ENCODE assay signal across 1 cellular context in genomic region chr5:149345147-149345891, GRCh38.
A peak's percentile ranks its signal among the peaks of the same experiment; 100 is the strongest.
TF ChIP-seq lines count a peak whose summit lies in the region.

A gene with protein sequence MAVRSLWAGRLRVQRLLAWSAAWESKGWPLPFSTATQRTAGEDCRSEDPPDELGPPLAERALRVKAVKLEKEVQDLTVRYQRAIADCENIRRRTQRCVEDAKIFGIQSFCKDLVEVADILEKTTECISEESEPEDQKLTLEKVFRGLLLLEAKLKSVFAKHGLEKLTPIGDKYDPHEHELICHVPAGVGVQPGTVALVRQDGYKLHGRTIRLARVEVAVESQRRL (plus strand): TSS chr5:149345499. CDS start chr5:149345540, 41 bp downstream.

TF ChIP-seq in GM12878, 131 proteins besides CTCF, POLR2A, EP300 and RAD21 (continued from another document):
- TF ChIP-seq TCF12 (IDR thresholded peaks at IDR 0.05; ENCODE audit: low read depth, low read length): peak; percentile 32; the same call in 1 of the 2 replicates
- TF ChIP-seq KAT2A (conservative IDR thresholded peaks at IDR 0.05; ENCODE audit: control insufficient read depth, low read depth, low read length): no peak
- TF ChIP-seq HDAC6 (IDR thresholded peaks at IDR 0.05; ENCODE audit: unreplicated experiment): no peak
- TF ChIP-seq RUNX3 (IDR thresholded peaks at IDR 0.05; ENCODE audit: low read length): peak; percentile 55
- TF ChIP-seq MEF2A (IDR thresholded peaks at IDR 0.05; ENCODE audit: insufficient read depth, low read depth, low read length): peak; percentile 70; the same call in 1 of the 2 replicates
- peak in 1 of 2 experiments; percentile 62; a peak in 2 of 3 replicates for TF ChIP-seq EGR1 (IDR thresholded peaks at IDR 0.05; ENCODE audit: borderline replicate concordance in 1 of 2, low read depth in 2 of 2, low read length in 2 of 2)
- TF ChIP-seq RB1 (IDR thresholded peaks at IDR 0.05; ENCODE audit: borderline replicate concordance): peak; percentile 56; the same call in 1 of the 2 replicates
- no peak for TF ChIP-seq MYC (IDR thresholded peaks at IDR 0.05; ENCODE audit: insufficient read depth, insufficient read length, insufficient replicate concordance, low read length, severe bottlenecking)
- peak; percentile 86 for TF ChIP-seq FOXK2 (IDR thresholded peaks at IDR 0.05)
- peak; percentile 77 for TF ChIP-seq NR2C1 (IDR thresholded peaks at IDR 0.05)
- TF ChIP-seq BMI1 (IDR thresholded peaks at IDR 0.05; ENCODE audit: borderline replicate concordance): peak; percentile 58; the same call in 1 of the 2 replicates
- peak; percentile 51 for TF ChIP-seq SP1 (IDR thresholded peaks at IDR 0.05; ENCODE audit: low read depth, low read length)
- TF ChIP-seq STAT1 (conservative IDR thresholded peaks at IDR 0.05): 0 out of 2 replicates have a peak, but pooled peaks have one; percentile 51
- peak; percentile 39; the same call in 1 of the 2 replicates for TF ChIP-seq SPI1 (IDR thresholded peaks at IDR 0.05; ENCODE audit: borderline replicate concordance, insufficient read depth, low read depth, low read length)
- peak; percentile 78; the same call in 1 of the 2 replicates for TF ChIP-seq GATAD2B (conservative IDR thresholded peaks at IDR 0.05; ENCODE audit: low read depth)
- TF ChIP-seq PML (IDR thresholded peaks at IDR 0.05; ENCODE audit: low read length): peak; percentile 92
- no peak for TF ChIP-seq CEBPB (IDR thresholded peaks at IDR 0.05; ENCODE audit: borderline replicate concordance in 1 of 2, low read depth in 2 of 2, low read length in 2 of 2)
- TF ChIP-seq JUND (IDR thresholded peaks at IDR 0.05; ENCODE audit: low read depth, low read length): no peak
- no peak for TF ChIP-seq CBX3 (IDR thresholded peaks at IDR 0.05; ENCODE audit: borderline replicate concordance, low read depth)
- no peak for TF ChIP-seq BCL11A (IDR thresholded peaks at IDR 0.05; ENCODE audit: low read depth, low read length)
- peak; percentile 94 for TF ChIP-seq SMARCA5 (IDR thresholded peaks at IDR 0.05)
- TF ChIP-seq MTA3 (IDR thresholded peaks at IDR 0.05; ENCODE audit: borderline replicate concordance, low read length): peak; percentile 26; the same call in 1 of the 2 replicates
- TF ChIP-seq YY1 (IDR thresholded peaks at IDR 0.05; ENCODE audit: low read depth, low read length): peak; percentile 95
- peak; percentile 51 for TF ChIP-seq SKIL (IDR thresholded peaks at IDR 0.05; ENCODE audit: low read depth, poor library complexity, severe bottlenecking)
- TF ChIP-seq ZNF217 (IDR thresholded peaks at IDR 0.05): peak; percentile 71; the same call in 1 of the 2 replicates
- TF ChIP-seq, protein P1, sequence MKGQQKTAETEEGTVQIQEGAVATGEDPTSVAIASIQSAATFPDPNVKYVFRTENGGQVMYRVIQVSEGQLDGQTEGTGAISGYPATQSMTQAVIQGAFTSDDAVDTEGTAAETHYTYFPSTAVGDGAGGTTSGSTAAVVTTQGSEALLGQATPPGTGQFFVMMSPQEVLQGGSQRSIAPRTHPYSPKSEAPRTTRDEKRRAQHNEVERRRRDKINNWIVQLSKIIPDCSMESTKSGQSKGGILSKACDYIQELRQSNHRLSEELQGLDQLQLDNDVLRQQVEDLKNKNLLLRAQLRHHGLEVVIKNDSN (IDR thresholded peaks at IDR 0.05; ENCODE audit: borderline replicate concordance, extremely low read length, insufficient read depth, low read depth, low read length): no peak
- no peak; the same call in 1 of the 2 replicates for TF ChIP-seq PAX5 (IDR thresholded peaks at IDR 0.05; ENCODE audit: borderline replicate concordance, low read depth, low read length)
- TF ChIP-seq FOXM1 (IDR thresholded peaks at IDR 0.05; ENCODE audit: low read depth, low read length): no peak; the same call in 1 of the 2 replicates
- TF ChIP-seq NR2F1 (conservative IDR thresholded peaks at IDR 0.05): peak; percentile 22; the same call in 1 of the 2 replicates
- peak; percentile 58 for TF ChIP-seq EED (IDR thresholded peaks at IDR 0.05; ENCODE audit: low read depth)
- TF ChIP-seq BHLHE40 (IDR thresholded peaks at IDR 0.05; ENCODE audit: borderline replicate concordance in 1 of 2, low read depth in 2 of 2, low read length in 1 of 2): no peak; a peak in 1 of 4 replicates
- 0 out of 2 replicates have a peak, but pooled peaks have one; percentile 47 for TF ChIP-seq CHD1 (IDR thresholded peaks at IDR 0.05; ENCODE audit: low read depth, low read length)
- TF ChIP-seq CBFB (IDR thresholded peaks at IDR 0.05; ENCODE audit: low read depth): peak; percentile 91
- TF ChIP-seq, protein P2, sequence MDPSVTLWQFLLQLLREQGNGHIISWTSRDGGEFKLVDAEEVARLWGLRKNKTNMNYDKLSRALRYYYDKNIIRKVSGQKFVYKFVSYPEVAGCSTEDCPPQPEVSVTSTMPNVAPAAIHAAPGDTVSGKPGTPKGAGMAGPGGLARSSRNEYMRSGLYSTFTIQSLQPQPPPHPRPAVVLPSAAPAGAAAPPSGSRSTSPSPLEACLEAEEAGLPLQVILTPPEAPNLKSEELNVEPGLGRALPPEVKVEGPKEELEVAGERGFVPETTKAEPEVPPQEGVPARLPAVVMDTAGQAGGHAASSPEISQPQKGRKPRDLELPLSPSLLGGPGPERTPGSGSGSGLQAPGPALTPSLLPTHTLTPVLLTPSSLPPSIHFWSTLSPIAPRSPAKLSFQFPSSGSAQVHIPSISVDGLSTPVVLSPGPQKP (IDR thresholded peaks at IDR 0.05; ENCODE audit: low read depth, low read length): peak; percentile 99
- TF ChIP-seq, protein P3, sequence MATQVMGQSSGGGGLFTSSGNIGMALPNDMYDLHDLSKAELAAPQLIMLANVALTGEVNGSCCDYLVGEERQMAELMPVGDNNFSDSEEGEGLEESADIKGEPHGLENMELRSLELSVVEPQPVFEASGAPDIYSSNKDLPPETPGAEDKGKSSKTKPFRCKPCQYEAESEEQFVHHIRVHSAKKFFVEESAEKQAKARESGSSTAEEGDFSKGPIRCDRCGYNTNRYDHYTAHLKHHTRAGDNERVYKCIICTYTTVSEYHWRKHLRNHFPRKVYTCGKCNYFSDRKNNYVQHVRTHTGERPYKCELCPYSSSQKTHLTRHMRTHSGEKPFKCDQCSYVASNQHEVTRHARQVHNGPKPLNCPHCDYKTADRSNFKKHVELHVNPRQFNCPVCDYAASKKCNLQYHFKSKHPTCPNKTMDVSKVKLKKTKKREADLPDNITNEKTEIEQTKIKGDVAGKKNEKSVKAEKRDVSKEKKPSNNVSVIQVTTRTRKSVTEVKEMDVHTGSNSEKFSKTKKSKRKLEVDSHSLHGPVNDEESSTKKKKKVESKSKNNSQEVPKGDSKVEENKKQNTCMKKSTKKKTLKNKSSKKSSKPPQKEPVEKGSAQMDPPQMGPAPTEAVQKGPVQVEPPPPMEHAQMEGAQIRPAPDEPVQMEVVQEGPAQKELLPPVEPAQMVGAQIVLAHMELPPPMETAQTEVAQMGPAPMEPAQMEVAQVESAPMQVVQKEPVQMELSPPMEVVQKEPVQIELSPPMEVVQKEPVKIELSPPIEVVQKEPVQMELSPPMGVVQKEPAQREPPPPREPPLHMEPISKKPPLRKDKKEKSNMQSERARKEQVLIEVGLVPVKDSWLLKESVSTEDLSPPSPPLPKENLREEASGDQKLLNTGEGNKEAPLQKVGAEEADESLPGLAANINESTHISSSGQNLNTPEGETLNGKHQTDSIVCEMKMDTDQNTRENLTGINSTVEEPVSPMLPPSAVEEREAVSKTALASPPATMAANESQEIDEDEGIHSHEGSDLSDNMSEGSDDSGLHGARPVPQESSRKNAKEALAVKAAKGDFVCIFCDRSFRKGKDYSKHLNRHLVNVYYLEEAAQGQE (IDR thresholded peaks at IDR 0.05; ENCODE audit: low read depth, low read length): no peak
- TF ChIP-seq IKZF1 (conservative IDR thresholded peaks at IDR 0.05): peak; percentile 92
- TF ChIP-seq KLF5 (IDR thresholded peaks at IDR 0.05; ENCODE audit: partially characterized antibody): peak; percentile 49
- TF ChIP-seq YBX1 (IDR thresholded peaks at IDR 0.05): no peak
- 0 out of 2 replicates have a peak, but pooled peaks have one; percentile 29 for TF ChIP-seq CREB1 (IDR thresholded peaks at IDR 0.05; ENCODE audit: low read depth)
- peak; percentile 62; the same call in 1 of the 2 replicates for TF ChIP-seq ZBED1 (IDR thresholded peaks at IDR 0.05; ENCODE audit: borderline replicate concordance)
- TF ChIP-seq, protein P4, sequence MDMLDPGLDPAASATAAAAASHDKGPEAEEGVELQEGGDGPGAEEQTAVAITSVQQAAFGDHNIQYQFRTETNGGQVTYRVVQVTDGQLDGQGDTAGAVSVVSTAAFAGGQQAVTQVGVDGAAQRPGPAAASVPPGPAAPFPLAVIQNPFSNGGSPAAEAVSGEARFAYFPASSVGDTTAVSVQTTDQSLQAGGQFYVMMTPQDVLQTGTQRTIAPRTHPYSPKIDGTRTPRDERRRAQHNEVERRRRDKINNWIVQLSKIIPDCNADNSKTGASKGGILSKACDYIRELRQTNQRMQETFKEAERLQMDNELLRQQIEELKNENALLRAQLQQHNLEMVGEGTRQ (IDR thresholded peaks at IDR 0.05; ENCODE audit: borderline replicate concordance, low read depth, low read length): no peak
- peak; percentile 74; the same call in 1 of the 2 replicates for TF ChIP-seq SIN3A (IDR thresholded peaks at IDR 0.05; ENCODE audit: low read depth, low read length)
TF ChIP-seq in GM12878: peak in this region for 62.
